In the genomic region with DNA sequence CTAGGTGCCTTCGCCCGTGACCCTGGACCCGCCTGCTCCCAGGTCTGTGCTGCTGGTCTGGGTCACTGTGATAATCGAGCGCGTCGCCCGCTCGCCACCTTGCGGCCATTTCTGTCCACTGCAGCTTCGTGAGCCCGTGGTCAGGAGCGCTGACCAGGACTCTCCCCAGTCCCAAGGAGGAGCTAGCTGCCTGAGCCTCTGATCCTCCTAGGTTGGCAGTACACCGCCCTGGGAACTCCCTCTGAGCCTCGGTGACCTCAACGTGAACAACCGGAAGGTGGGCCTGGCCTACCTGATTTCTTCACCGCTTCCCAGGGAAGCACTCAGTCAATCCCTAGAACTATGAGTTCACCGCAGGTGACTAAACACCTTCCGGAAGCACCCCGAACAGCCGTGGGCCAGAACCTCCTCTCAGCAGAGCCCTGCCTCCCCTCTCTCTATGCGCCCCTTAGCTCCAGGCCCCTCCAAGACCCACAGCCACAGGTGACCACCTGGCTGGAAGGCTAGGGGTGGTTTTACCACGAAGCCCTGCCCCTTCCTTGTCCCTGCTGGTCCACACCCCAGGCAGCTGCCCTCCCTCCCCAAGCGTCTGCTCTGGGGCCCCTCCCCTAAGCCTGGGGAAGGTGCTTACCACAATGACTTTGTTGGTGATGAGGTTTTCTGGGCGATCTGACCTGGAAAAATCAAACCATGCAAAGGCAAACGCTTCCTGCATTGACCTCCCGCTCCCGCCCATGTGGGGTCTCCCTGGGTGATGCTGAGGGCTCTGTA, we compare ENCODE assay signal across 8 cellular contexts. TPM values are rescaled to one million over a fixed set of nuclear protein-coding genes. Genes with fewer than 3 reads are reported as not detected.
A peak's percentile ranks its signal among the peaks of the same experiment; 100 is the strongest.
DNase-seq lines count a peak whose midpoint lies in the region; ATAC-seq, FAIRE-seq and TF ChIP-seq lines count a peak whose summit lies in the region.

No MANE protein-coding gene starts in this region.

- DNase-seq in AG09319 (ENCODE audit: extremely low read depth, low read depth) (no peak), GM19239 (ENCODE audit: insufficient read length, low spot score) (peak; percentile 76), foreskin keratinocyte (peak; percentile 90 to 94), ureter (ENCODE audit: low spot score) (peak; percentile 71)
- DNase-seq in activated effector memory CD4-positive, alpha-beta T cell treated with Interleukin-2 at 50 U/mL for 16 hours = peak; percentile 15

- H3K36me3 ChIP-seq in neutrophil = no peaks in the 10 kb centered on the region

- H3K4me1 ChIP-seq in foreskin keratinocyte (peaks cover 14% of the 10 kb centered on the region), neutrophil (ENCODE audit: control insufficient read depth in 1 of 2, insufficient read depth in 1 of 2, low read depth in 1 of 2, low read length in 1 of 2) (peaks cover 7 to 12% of the 10 kb centered on the region in 2 experiments)

- ATAC-seq in foreskin keratinocyte (peak; percentile 89), HG02678 (IDR thresholded peaks at IDR 0.05; ENCODE audit: unreplicated experiment) (no peak)

- no peak overlapping the region for H3K4me3 ChIP-seq in neutrophil (ENCODE audit: low read depth in 1 of 2, low read length in 1 of 2)

- FAIRE-seq in GM19239 (lab: Jason Lieb, UNC) = peak; percentile 45

- H3K27me3 ChIP-seq in foreskin keratinocyte (no peaks in the 10 kb centered on the region), neutrophil (no peaks in the 10 kb centered on the region)

- TF ChIP-seq CTCF in AG09319 (IDR thresholded peaks at IDR 0.05; ENCODE audit: low read depth, low read length) = peak; percentile 91
- TF ChIP-seq CTCF in foreskin keratinocyte (conservative IDR thresholded peaks at IDR 0.05) = peak; percentile 93
- TF ChIP-seq CTCF in neutrophil (IDR thresholded peaks at IDR 0.05) = peak; percentile 89

- H3K9me3 ChIP-seq in neutrophil = no peaks in the 10 kb centered on the region

- H3K27ac ChIP-seq in foreskin keratinocyte = peak overlapping the region; percentile 55
- no peak overlapping the region for H3K27ac ChIP-seq in neutrophil

TF ChIP-seq in PFSK-1, 5 proteins besides CTCF, POLR2A, EP300 and RAD21:
- no peak for TF ChIP-seq SIN3A (IDR thresholded peaks at IDR 0.05; ENCODE audit: borderline replicate concordance, insufficient read depth, low read length)
- no peak for TF ChIP-seq TAF1 (IDR thresholded peaks at IDR 0.05; ENCODE audit: borderline replicate concordance, insufficient read depth, low read length)
- TF ChIP-seq POLR2AphosphoS5 (IDR thresholded peaks at IDR 0.05; ENCODE audit: low read depth, low read length) = no peak
- TF ChIP-seq FOXP2 (optimal IDR thresholded peaks at IDR 0.05; ENCODE audit: borderline replicate concordance, extremely low read depth, extremely low read length, insufficient read depth) = peak; percentile 63
- TF ChIP-seq, protein P1, sequence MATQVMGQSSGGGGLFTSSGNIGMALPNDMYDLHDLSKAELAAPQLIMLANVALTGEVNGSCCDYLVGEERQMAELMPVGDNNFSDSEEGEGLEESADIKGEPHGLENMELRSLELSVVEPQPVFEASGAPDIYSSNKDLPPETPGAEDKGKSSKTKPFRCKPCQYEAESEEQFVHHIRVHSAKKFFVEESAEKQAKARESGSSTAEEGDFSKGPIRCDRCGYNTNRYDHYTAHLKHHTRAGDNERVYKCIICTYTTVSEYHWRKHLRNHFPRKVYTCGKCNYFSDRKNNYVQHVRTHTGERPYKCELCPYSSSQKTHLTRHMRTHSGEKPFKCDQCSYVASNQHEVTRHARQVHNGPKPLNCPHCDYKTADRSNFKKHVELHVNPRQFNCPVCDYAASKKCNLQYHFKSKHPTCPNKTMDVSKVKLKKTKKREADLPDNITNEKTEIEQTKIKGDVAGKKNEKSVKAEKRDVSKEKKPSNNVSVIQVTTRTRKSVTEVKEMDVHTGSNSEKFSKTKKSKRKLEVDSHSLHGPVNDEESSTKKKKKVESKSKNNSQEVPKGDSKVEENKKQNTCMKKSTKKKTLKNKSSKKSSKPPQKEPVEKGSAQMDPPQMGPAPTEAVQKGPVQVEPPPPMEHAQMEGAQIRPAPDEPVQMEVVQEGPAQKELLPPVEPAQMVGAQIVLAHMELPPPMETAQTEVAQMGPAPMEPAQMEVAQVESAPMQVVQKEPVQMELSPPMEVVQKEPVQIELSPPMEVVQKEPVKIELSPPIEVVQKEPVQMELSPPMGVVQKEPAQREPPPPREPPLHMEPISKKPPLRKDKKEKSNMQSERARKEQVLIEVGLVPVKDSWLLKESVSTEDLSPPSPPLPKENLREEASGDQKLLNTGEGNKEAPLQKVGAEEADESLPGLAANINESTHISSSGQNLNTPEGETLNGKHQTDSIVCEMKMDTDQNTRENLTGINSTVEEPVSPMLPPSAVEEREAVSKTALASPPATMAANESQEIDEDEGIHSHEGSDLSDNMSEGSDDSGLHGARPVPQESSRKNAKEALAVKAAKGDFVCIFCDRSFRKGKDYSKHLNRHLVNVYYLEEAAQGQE (IDR thresholded peaks at IDR 0.05; ENCODE audit: insufficient read depth in 1 of 2, low read depth in 2 of 2, low read length in 2 of 2) = 0 out of 4 replicates have a peak, but pooled peaks of 1 of the 2 experiments have one; percentile 13
TF ChIP-seq in PFSK-1: peak in this region for 2.

RNA-seq across cellular contexts. Expression of a gene that starts 9.7 kb away (rescaled TPM):
- not detected for polyA plus RNA-seq in PFSK-1 (2012; ENCODE audit: insufficient read length, low read depth)
- total RNA-seq in foreskin keratinocyte (0.07 and 0.14 TPM in 2 replicates), ureter (0.13 TPM)
- 0.08 and 0.09 TPM in 2 replicates for polyA plus RNA-seq in foreskin keratinocyte
